Comparison of ENCODE assay signal across 9 cellular contexts in genomic region chr4:186149872-186150271, GRCh38. TPM values are rescaled to one million over a fixed set of nuclear protein-coding genes. Genes with fewer than 3 reads are reported as not detected.
DNase-seq lines count a peak whose midpoint lies in the region; ATAC-seq, FAIRE-seq and TF ChIP-seq lines count a peak whose summit lies in the region.
"Had no signal": no experiment of that assay in that cellular context is flagged by ENCODE, and none has a peak within 500 bp of the region (broad histone marks: within the 10 kb centered on the region; RNA-seq: fewer than 3 reads in every experiment).

No MANE protein-coding gene starts in this region.

- H3K9me3 ChIP-seq in HUES64 (ENCODE audit: insufficient read depth, low read depth, low read length) = no peaks in the 10 kb centered on the region
- H3K9me3 ChIP-seq in GM12878 (replicated peaks; ENCODE audit: control insufficient read depth, insufficient read depth, low read length) = no peaks in the 10 kb centered on the region

- H3K79me2 ChIP-seq in ACC112 (ENCODE audit: control insufficient read depth, insufficient read depth, low read length, unreplicated experiment) = no peaks in the 10 kb centered on the region
- no peaks in the 10 kb centered on the region for H3K79me2 ChIP-seq in GM12878 (ENCODE audit: control insufficient read depth, insufficient read depth, low read length)

- no peak for TF ChIP-seq EP300 in GM12878 (IDR thresholded peaks at IDR 0.05; ENCODE audit: borderline replicate concordance in 1 of 2, control insufficient read depth in 1 of 2, low read depth in 2 of 2, low read length in 2 of 2)

- peak; percentile 56 for TF ChIP-seq RAD21 in GM12878 (IDR thresholded peaks at IDR 0.05; ENCODE audit: insufficient read depth, low read depth, low read length)

- intact Hi-C loops in GM12878 (cut with micrococcal nuclease; ENCODE audit: unreplicated experiment) = no loop called here

- no peaks in the 10 kb centered on the region for H3K27me3 ChIP-seq in ACC112 (ENCODE audit: insufficient read depth, low read length)
- H3K27me3 ChIP-seq in HUES64 (ENCODE audit: insufficient read depth, low read length) = peaks cover 25% of the 10 kb centered on the region
- peaks cover 4 to 7% of the 10 kb centered on the region in 2 experiments; a peak in 3 of 4 replicates for H3K27me3 ChIP-seq in GM12878 (replicated peaks in 1 of 2; ENCODE audit: control insufficient read depth in 2 of 2, insufficient read depth in 2 of 2, low read length in 1 of 2)
- no peaks in the 10 kb centered on the region for H3K27me3 ChIP-seq in kidney epithelial cell (ENCODE audit: control insufficient read depth, insufficient read depth, low read length)

- no peak for DNase-seq in GM12878 (ENCODE audit: low read depth, low spot score)
- no peak for DNase-seq in kidney epithelial cell (ENCODE audit: low read depth)
- DNase-seq in NCI-H2107 treated with DMSO at 0.1 percent for 48 hours (lab: John Stamatoyannopoulos, UW; ENCODE audit: unreplicated experiment) = no peak
- no peak for DNase-seq in NCI-H1694 treated with DMSO at 0.1 percent for 48 hours (lab: John Stamatoyannopoulos, UW)
- DNase-seq in cortex of kidney (lab: John Stamatoyannopoulos, UW) = no peak

- RAD21 ChIA-PET in GM12878 (lab: Charles Lee; ENCODE audit: unreplicated experiment) = no interaction called here

- ATAC-seq in GM12878 (peak; percentile 68), GM21447 (IDR thresholded peaks at IDR 0.05; ENCODE audit: unreplicated experiment) (no peak)
- ATAC-seq: naive thymus-derived CD4-positive, alpha-beta T cell had no signal

- TF ChIP-seq POLR2A in GM12878 (IDR thresholded peaks at IDR 0.05; ENCODE audit: low read depth, low read length) = no peak

- H3K4me3 ChIP-seq in ACC112 (ENCODE audit: low read depth, low read length) (peak overlapping the region; percentile 44; the same call in 1 of the 2 replicates), HUES64 (ENCODE audit: low read length) (peak overlapping the region; percentile 24; the same call in 1 of the 2 replicates), GM12878 (no peak overlapping the region), kidney epithelial cell (ENCODE audit: low read depth, low read length) (no peak overlapping the region)

- H3K9ac ChIP-seq in HUES64 (ENCODE audit: low read depth, low read length) (no peak overlapping the region), GM12878 (ENCODE audit: control insufficient read depth, insufficient read depth, low read length) (no peak overlapping the region)

- WGBS in HUES64 = 61% methylated on average over 14 of the region's 14 CpGs
- WGBS in GM12878 (ENCODE audit: insufficient coverage, insufficient replicate concordance, low lambda C conversion rate, missing lambda C conversion rate) = 55% methylated on average over 14 of the region's 14 CpGs

- CTCF ChIA-PET in GM12878 (lab: Yijun Ruan, JAX) = interaction anchor here (0.7 to 3.4 kb wide), 6 partner anchors 11 to 1224 kb away, joined by 3 to 12 read pairs (median 4); no protein-coding TSS in a partner anchor

- SMC1A ChIA-PET in GM12878 (lab: Charles Lee; ENCODE audit: uncharacterized antibody, unreplicated experiment) = no interaction called here

- POLR2A ChIA-PET in GM12878 (lab: Charles Lee) = no interaction called here

- no peak overlapping the region for H3K27ac ChIP-seq in ACC112 (ENCODE audit: low read depth, low read length)
- H3K27ac ChIP-seq in HUES64 (ENCODE audit: low read depth, low read length) = no peak overlapping the region
- H3K27ac ChIP-seq in GM12878 (ENCODE audit: control insufficient read depth, insufficient read depth) = no peak overlapping the region

- no peaks in the 10 kb centered on the region for H3K36me3 ChIP-seq in ACC112 (ENCODE audit: insufficient read depth, low read length)
- H3K36me3 ChIP-seq in HUES64 (ENCODE audit: insufficient read depth, low read length) = no peaks in the 10 kb centered on the region
- no peaks in the 10 kb centered on the region for H3K36me3 ChIP-seq in GM12878 (ENCODE audit: control insufficient read depth in 2 of 2, insufficient read depth in 2 of 2, low read length in 1 of 2)
- peaks cover 1% of the 10 kb centered on the region for H3K36me3 ChIP-seq in kidney epithelial cell (ENCODE audit: control insufficient read depth, insufficient read depth, low read length)

- no peaks in the 10 kb centered on the region for H3K4me1 ChIP-seq in ACC112 (ENCODE audit: control insufficient read depth, insufficient read depth, low read length, unreplicated experiment)
- H3K4me1 ChIP-seq in HUES64 (ENCODE audit: insufficient read depth, low read length) = peaks cover 18% of the 10 kb centered on the region; the same call in 1 of the 2 replicates
- no peaks in the 10 kb centered on the region for H3K4me1 ChIP-seq in GM12878 (ENCODE audit: control insufficient read depth, insufficient read depth, low read length)

- H3K4me2 ChIP-seq in GM12878 (ENCODE audit: control insufficient read depth, insufficient read depth) = no peak overlapping the region

- no peaks in the 10 kb centered on the region for H4K20me1 ChIP-seq in GM12878 (ENCODE audit: control insufficient read depth, insufficient read depth)

- H2AFZ ChIP-seq in ACC112 (ENCODE audit: low read length, unreplicated experiment) (peak overlapping the region; percentile 51), GM12878 (ENCODE audit: control insufficient read depth, low read depth, low read length) (no peak overlapping the region)

- BruUV-seq in GM12878 (replicated peaks; lab: Mats Ljungman, UMichigan) = no TSS peak

- no peak for FAIRE-seq in GM12878 (lab: Jason Lieb, UNC)

- TF ChIP-seq CTCF in GM12878 (IDR thresholded peaks at IDR 0.05 in 2 of 3, conservative IDR thresholded peaks at IDR 0.05 in 1 of 3; ENCODE audit: control insufficient read depth in 2 of 3, extremely low read depth in 1 of 3, insufficient read depth in 1 of 3, low read depth in 3 of 3, low read length in 3 of 3) (peak; percentile 46 to 85 (median 75)), kidney epithelial cell (IDR thresholded peaks at IDR 0.05; ENCODE audit: insufficient read depth, low read length, poor library complexity, severe bottlenecking) (peak; percentile 57)

- in situ Hi-C loops in GM12878 (cut with MboI) = no loop called here

TF ChIP-seq in GM12878, 131 proteins besides CTCF, POLR2A, EP300 and RAD21 (continues in another document):
- TF ChIP-seq MYB (IDR thresholded peaks at IDR 0.05; ENCODE audit: borderline replicate concordance, low read depth, low read length) = no peak
- no peak for TF ChIP-seq STAT1 (conservative IDR thresholded peaks at IDR 0.05)

RNA-seq across cellular contexts. Expression of gene CYP4V2, which starts 41.5 kb away (rescaled TPM):
- polyA plus RNA-seq in HUES64 (2013, experiment 1 of 2) = 1.4 TPM
- 1.8 TPM for polyA plus RNA-seq in HUES64 (2013, experiment 2 of 2)
- 1.8 and 2.1 TPM in 2 replicates for total RNA-seq in GM12878 (2013; cell fraction: nucleolus; rRNA removed)
- total RNA-seq in GM12878 (2014; rRNA removed) = 7.2 and 10.0 TPM in 2 replicates
- total RNA-seq in GM12878 (2014; rRNA removed; fragmentation: Illumina TruSeq; extraction: Trizol) = 7.8 and 7.9 TPM in 2 replicates
- 5.9 and 6.1 TPM in 2 replicates for total RNA-seq in GM12878 (2021)
- polyA plus RNA-seq in GM12878 (2011; ENCODE audit: low read depth) = 1.7 TPM
- 2.9 and 3.4 TPM in 2 replicates for polyA plus RNA-seq in GM12878 (2011; rRNA removed)
- 2.1 and 2.3 TPM in 2 replicates for polyA plus RNA-seq in GM12878 (2011; cell fraction: cytosol; rRNA removed)
- 2.7 and 3.8 TPM in 2 replicates for polyA plus RNA-seq in GM12878 (2011; cell fraction: nucleus; rRNA removed)
- polyA plus RNA-seq in GM12878 (2012) = 1.9 and 2.2 TPM in 2 replicates
- polyA plus RNA-seq in GM12878 (2014; fragmentation: Illumina TruSeq; extraction: Trizol) = 7.0 and 8.4 TPM in 2 replicates
- polyA plus RNA-seq in GM12878 (2014; fragmentation: Nextera tagmentation; extraction: Ambion mirVana) = 1 to 10 TPM; 1.2 to 1.3 TPM
- polyA plus RNA-seq in GM12878 (2014; rRNA removed) = 7.1 and 7.3 TPM in 2 replicates
- 1 to 10 TPM; 6.7 to 8.2 TPM for polyA plus RNA-seq in GM12878 (2016; fragmentation: Nextera tagmentation; extraction: Ambion mirVana)
- polyA minus RNA-seq in GM12878 (2011; rRNA and poly(A)+ RNA removed) = 2.1 and 2.4 TPM in 2 replicates
- polyA minus RNA-seq in GM12878 (2011; cell fraction: cytosol; rRNA and poly(A)+ RNA removed) = 0.67 and 0.73 TPM in 2 replicates
- 3.1 and 4.8 TPM in 2 replicates for polyA minus RNA-seq in GM12878 (2011; cell fraction: nucleus; rRNA and poly(A)+ RNA removed)
- total RNA-seq in kidney epithelial cell = 25.9 and 30.2 TPM in 2 replicates

RNA-seq across cellular contexts. Expression of gene FAM149A, which starts 45.4 kb away (rescaled TPM):
- 5.2 TPM for polyA plus RNA-seq in HUES64 (2013, experiment 1 of 2)
- polyA plus RNA-seq in HUES64 (2013, experiment 2 of 2) = 4.4 TPM
- total RNA-seq in GM12878 (2013; cell fraction: nucleolus; rRNA removed) = not detected in 2 replicates
- total RNA-seq in GM12878 (2014; rRNA removed) (0.76 and 1.0 TPM in 2 replicates), GM12878 (2014; rRNA removed; fragmentation: Illumina TruSeq; extraction: Trizol) (0.49 and 0.92 TPM in 2 replicates), GM12878 (2021) (0.38 and 0.53 TPM in 2 replicates), kidney epithelial cell (22.2 and 22.9 TPM in 2 replicates)
- 1.1 TPM for polyA plus RNA-seq in GM12878 (2011; ENCODE audit: low read depth)
- polyA plus RNA-seq in GM12878 (2011; rRNA removed) (0.10 and 0.57 TPM in 2 replicates), GM12878 (2014; fragmentation: Illumina TruSeq; extraction: Trizol) (0.36 and 0.57 TPM in 2 replicates), GM12878 (2014; fragmentation: Nextera tagmentation; extraction: Ambion mirVana) (1 to 10 TPM; 1.7 to 1.9 TPM), GM12878 (2014; rRNA removed) (0.86 and 1.1 TPM in 2 replicates), GM12878 (2016; fragmentation: Nextera tagmentation; extraction: Ambion mirVana) (1 to 10 TPM in 1 of 2 experiments, under 1 TPM in 1; 0.96 to 1.0 TPM)
- 0.25 and 0.32 TPM in 2 replicates for polyA plus RNA-seq in GM12878 (2011; cell fraction: cytosol; rRNA removed)
- polyA plus RNA-seq in GM12878 (2011; cell fraction: nucleus; rRNA removed) = 0.34 and 0.51 TPM in 2 replicates
- polyA plus RNA-seq in GM12878 (2012) = 0.73 TPM in 1 of 2 replicates, not detected in the other
- 1.7 TPM in 1 of 2 replicates, not detected in the other for polyA minus RNA-seq in GM12878 (2011; rRNA and poly(A)+ RNA removed)
- not detected in 2 replicates for polyA minus RNA-seq in GM12878 (2011; cell fraction: cytosol; rRNA and poly(A)+ RNA removed)
- polyA minus RNA-seq in GM12878 (2011; cell fraction: nucleus; rRNA and poly(A)+ RNA removed) = not detected in 2 replicates

Comparison
In these comparisons a context has a peak if more than half of its experiments do, and no peak if none do; other contexts are left out.
1. H3K4me3 ChIP-seq: peak in ACC112 (single experiment) and HUES64 (single experiment); none in GM12878 (single experiment) and kidney epithelial cell (single experiment).
2. RNA of gene FAM149A, which starts 45.4 kb away (total RNA-seq): 22.2 to 22.9 TPM in kidney epithelial cell; 0.38 to 1.0 TPM in GM12878; every median in the first group is over 10 times any median in the second.